Comparison of ENCODE assay signal across 8 cellular contexts in the genomic region with DNA sequence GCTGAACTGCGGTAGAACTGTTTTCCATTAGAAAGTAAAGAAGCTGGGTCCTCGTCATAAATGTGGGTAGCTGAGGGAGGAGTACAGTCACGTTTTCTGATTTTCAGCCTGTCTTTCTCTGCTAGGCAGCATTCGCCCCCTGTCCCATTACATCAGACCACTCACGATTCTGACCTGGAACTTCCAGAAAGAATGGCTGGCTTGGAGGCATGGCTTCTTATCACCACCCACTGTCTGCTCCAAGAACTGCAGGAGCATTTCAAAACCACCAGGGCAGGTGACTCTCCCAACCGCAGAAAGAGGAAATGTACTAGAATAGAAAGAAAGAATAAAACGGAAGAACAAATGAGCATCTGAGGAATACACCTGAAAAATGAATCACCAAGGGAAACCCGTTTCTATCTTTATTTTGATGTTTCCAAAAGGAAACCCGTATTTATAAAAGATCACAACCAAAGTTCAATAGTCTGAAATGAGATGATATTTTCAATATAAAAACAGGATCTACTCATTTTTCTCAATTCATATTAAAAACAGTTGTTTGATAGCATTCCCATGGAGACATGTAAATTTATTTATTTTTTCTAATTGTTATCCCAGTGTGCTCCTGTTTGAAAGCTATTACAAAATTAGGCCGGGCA. TPM values are rescaled to one million over a fixed set of nuclear protein-coding genes. Genes with fewer than 3 reads are reported as not detected.
A peak's percentile ranks its signal among the peaks of the same experiment; 100 is the strongest.
DNase-seq lines count a peak whose midpoint lies in the region; ATAC-seq and TF ChIP-seq lines count a peak whose summit lies in the region.

No MANE protein-coding gene starts in this region.

- H3K27me3 ChIP-seq in H7 (ENCODE audit: control insufficient read depth, insufficient read depth, low read length) (no peaks in the 10 kb centered on the region), kidney epithelial cell (ENCODE audit: control insufficient read depth, insufficient read depth, low read length) (no peaks in the 10 kb centered on the region)

- TF ChIP-seq CTCF in cardiac fibroblast (IDR thresholded peaks at IDR 0.05; ENCODE audit: low read depth, low read length), result peak; percentile 94
- TF ChIP-seq CTCF in kidney epithelial cell (IDR thresholded peaks at IDR 0.05; ENCODE audit: insufficient read depth, low read length, poor library complexity, severe bottlenecking), result peak; percentile 91

- H3K4me1 Mint-ChIP-seq in T-helper 17 cell, result peaks cover 5% of the 10 kb centered on the region

- no peaks in the 10 kb centered on the region for H3K9me3 ChIP-seq in T-helper 17 cell (ENCODE audit: control insufficient read depth, low read length, poor library complexity, severe bottlenecking)

- peaks cover 37% of the 10 kb centered on the region for H3K27me3 Mint-ChIP-seq in T-helper 17 cell

- H3K36me3 ChIP-seq in H7 (replicated peaks; ENCODE audit: control insufficient read depth, insufficient read depth, low read length), result no peaks in the 10 kb centered on the region
- no peaks in the 10 kb centered on the region for H3K36me3 ChIP-seq in kidney epithelial cell (ENCODE audit: control insufficient read depth, insufficient read depth, low read length)

- DNase-seq in EH (ENCODE audit: low read depth) (peak; percentile 87), H7 (peak; percentile 50), NCI-H128 (lab: John Stamatoyannopoulos, UW; ENCODE audit: unreplicated experiment) (peak; percentile 2), T-helper 17 cell (no peak), cardiac fibroblast (ENCODE audit: low read depth in 2 of 2) (peak; percentile 79 to 81), kidney epithelial cell (ENCODE audit: low read depth) (peak; percentile 44)
- DNase-seq in stimulated activated CD4-positive, alpha-beta T cell treated with anti-CD3 and anti-CD28 coated beads, Interleukin-4, amount 100 ng/mL, for 48 hours (ENCODE audit: low read depth in 2 of 2), result peak; percentile 20 to 33

- ATAC-seq in T-helper 17 cell, result peak; percentile 79
- no peak for ATAC-seq in GM19328 (IDR thresholded peaks at IDR 0.05; ENCODE audit: unreplicated experiment)

- no peak overlapping the region for H3K4me3 ChIP-seq in H7 (ENCODE audit: insufficient read depth, low read depth, low read length)
- no peak overlapping the region for H3K4me3 ChIP-seq in cardiac fibroblast (replicated peaks in 1 of 2; ENCODE audit: low read depth in 2 of 2, low read length in 2 of 2)
- H3K4me3 ChIP-seq in kidney epithelial cell (ENCODE audit: low read depth, low read length), result no peak overlapping the region

- peaks cover 2% of the 10 kb centered on the region for H3K36me3 Mint-ChIP-seq in T-helper 17 cell (ENCODE audit: low read depth)

- H3K27ac Mint-ChIP-seq in T-helper 17 cell, result no peak overlapping the region

- no peak overlapping the region for H3K4me3 Mint-ChIP-seq in T-helper 17 cell

RNA-seq across cellular contexts. Expression of a gene that starts 22.1 kb away (rescaled TPM):
- 84.3 and 105 TPM in 2 replicates for total RNA-seq in H7 (2014; rRNA removed; shearing (Covaris generic))
- total RNA-seq in T-helper 17 cell (10 to 100 TPM; 22.9 to 29.4 TPM), kidney epithelial cell (103 and 104 TPM in 2 replicates)

Comparison
In these comparisons a context has a peak if more than half of its experiments do, and no peak if none do; other contexts are left out.
1. DNase-seq: peak in EH (single experiment), H7 (single experiment), NCI-H128 (single experiment), cardiac fibroblast (2 of 2), kidney epithelial cell (single experiment) and stimulated activated CD4-positive, alpha-beta T cell treated with anti-CD3 and anti-CD28 coated beads, Interleukin-4, amount 100 ng/mL, for 48 hours (2 of 2); none in T-helper 17 cell (0 of 3).